Comparison of ENCODE assay signal across 9 cellular contexts in the genomic region with DNA sequence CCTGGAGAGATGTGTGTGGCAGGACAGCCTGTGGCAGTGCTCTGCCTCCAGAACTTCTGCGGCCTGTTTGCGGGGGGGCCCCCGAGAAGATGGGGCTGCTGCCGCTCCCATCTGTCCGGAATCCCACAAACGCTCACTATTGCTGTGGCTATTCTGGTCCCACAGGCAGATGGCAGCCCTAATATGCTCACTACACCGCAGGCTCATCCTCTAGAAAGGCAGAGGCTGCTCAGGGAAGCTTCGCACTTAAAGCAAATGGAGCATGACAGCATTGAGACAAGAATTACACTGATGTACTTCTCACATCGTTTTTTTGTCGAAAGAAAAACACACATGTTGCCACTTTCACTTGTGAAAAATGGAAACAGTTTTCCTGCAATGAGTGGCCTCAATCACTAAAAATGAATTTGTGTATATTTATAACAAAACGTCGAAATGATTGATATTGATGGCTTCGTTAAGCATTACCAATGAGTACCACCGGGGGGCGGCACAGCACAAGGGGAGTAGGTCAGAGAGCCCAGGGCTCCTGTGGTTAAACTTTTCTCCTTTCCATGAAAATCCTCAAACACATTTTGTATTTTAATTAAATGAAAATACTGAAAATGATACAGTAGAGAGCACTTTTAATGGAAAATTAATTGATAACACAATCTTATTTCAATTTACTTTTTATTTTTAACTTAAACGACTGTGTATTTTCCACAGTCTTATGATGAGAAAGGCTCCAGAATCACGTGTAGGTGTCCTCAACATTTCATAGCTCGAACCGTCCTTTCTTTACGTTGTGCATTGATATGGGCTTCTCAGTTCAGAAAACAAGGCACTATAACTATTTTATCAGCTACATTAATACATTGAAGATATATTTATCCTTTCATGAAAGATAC.
DNase-seq lines count a peak whose midpoint lies in the region; ATAC-seq, FAIRE-seq and TF ChIP-seq lines count a peak whose summit lies in the region.
"Had no signal": no experiment of that assay in that cellular context is flagged by ENCODE, and none has a peak within 500 bp of the region (broad histone marks: within the 10 kb centered on the region; RNA-seq: fewer than 3 reads in every experiment).

No MANE protein-coding gene starts in this region.

- H3K36me3 ChIP-seq in HAP-1 (replicated peaks): no peaks in the 10 kb centered on the region
- H3K36me3 ChIP-seq in astrocyte (ENCODE audit: insufficient read depth, low read length): no peaks in the 10 kb centered on the region
- no peaks in the 10 kb centered on the region for H3K36me3 ChIP-seq in hepatocyte (replicated peaks; ENCODE audit: insufficient read depth, low read depth)
- H3K36me3 ChIP-seq in spleen: no peaks in the 10 kb centered on the region

- FAIRE-seq in astrocyte (lab: Jason Lieb, UNC): no peak

- H2AFZ ChIP-seq in astrocyte (ENCODE audit: low read depth, low read length) (no peak overlapping the region), hepatocyte (no peak overlapping the region)

- POLR2A ChIA-PET in CD4-positive, alpha-beta T cell (lab: Charles Lee): no interaction called here

- H3K27ac Mint-ChIP-seq in CD4-positive, alpha-beta T cell: no peak overlapping the region
- H3K27ac Mint-ChIP-seq in astrocyte (ENCODE audit: unreplicated experiment): no peak overlapping the region
- H3K27ac Mint-ChIP-seq: naive B cell had no signal

- H3K4me1 ChIP-seq in HAP-1 (no peaks in the 10 kb centered on the region), astrocyte (ENCODE audit: insufficient read depth, low read length) (no peaks in the 10 kb centered on the region), hepatocyte (ENCODE audit: insufficient read depth) (no peaks in the 10 kb centered on the region), spleen (no peaks in the 10 kb centered on the region)

- CTCF ChIA-PET in CD4-positive, alpha-beta T cell (lab: Charles Lee): no interaction called here

- peak in 1 of 10 experiments; percentile 12 for DNase-seq in CD4-positive, alpha-beta T cell
- DNase-seq in HAP-1 (ENCODE audit: low spot score in 2 of 2) (peak; percentile 43 to 86), NCI-H748 (lab: John Stamatoyannopoulos, UW; ENCODE audit: unreplicated experiment) (peak; percentile 51), astrocyte (ENCODE audit: low read depth) (no peak), hepatocyte (ENCODE audit: low spot score) (peak; percentile 77), spleen (peak; percentile 75)
- DNase-seq: naive B cell had no signal

- no peaks in the 10 kb centered on the region for H3K9me3 ChIP-seq in CD4-positive, alpha-beta T cell (ENCODE audit: control insufficient read depth, low read length)
- H3K9me3 ChIP-seq in HAP-1: no peaks in the 10 kb centered on the region
- H3K9me3 ChIP-seq in astrocyte (ENCODE audit: insufficient read depth, low read depth, low read length): no peaks in the 10 kb centered on the region
- H3K9me3 ChIP-seq in hepatocyte (ENCODE audit: low read depth): no peaks in the 10 kb centered on the region
- no peaks in the 10 kb centered on the region for H3K9me3 ChIP-seq in spleen

- 53% methylated on average over 20 of the region's 20 CpGs for WGBS in hepatocyte (ENCODE audit: low lambda C conversion rate, missing lambda C conversion rate)
- 30 to 51% (median 47%) methylated on average over 14 to 20 of the region's 20 CpGs for WGBS in spleen, 5 donors

- no peaks in the 10 kb centered on the region for H4K20me1 ChIP-seq in astrocyte (ENCODE audit: insufficient read depth, low read length)
- no peaks in the 10 kb centered on the region for H4K20me1 ChIP-seq in hepatocyte (ENCODE audit: insufficient read depth, poor library complexity, severe bottlenecking)

- no peak overlapping the region for H3K4me3 Mint-ChIP-seq in CD4-positive, alpha-beta T cell
- no peak overlapping the region for H3K4me3 Mint-ChIP-seq in astrocyte (ENCODE audit: unreplicated experiment)
- H3K4me3 Mint-ChIP-seq: naive B cell had no signal

- TF ChIP-seq POLR2A in spleen (IDR thresholded peaks at IDR 0.05): no peak

- intact Hi-C loops in CD4-positive, alpha-beta T cell (cut with DNase I, micrococcal nuclease): no loop called here
- intact Hi-C loops in spleen (cut with DNase I; ENCODE audit: low total_unique reads): loop anchor here (2.0 kb wide), 1 partner anchor 287 kb away; no protein-coding TSS in a partner anchor

- ATAC-seq in CD4-positive, alpha-beta T cell (ENCODE audit: poor library complexity): no peak
- no peak for ATAC-seq in GM21526 (IDR thresholded peaks at IDR 0.05; ENCODE audit: low FRiP score, unreplicated experiment)
- no peak for ATAC-seq in HG02642 (IDR thresholded peaks at IDR 0.05; ENCODE audit: poor library complexity, unreplicated experiment)

- TF ChIP-seq CTCF in CD4-positive, alpha-beta T cell (IDR thresholded peaks at IDR 0.05): peak; percentile 31
- TF ChIP-seq CTCF in astrocyte (IDR thresholded peaks at IDR 0.05; ENCODE audit: insufficient read depth, low read depth, low read length) (peak; percentile 88), hepatocyte (IDR thresholded peaks at IDR 0.05; ENCODE audit: poor library complexity) (peak; percentile 92), spleen (IDR thresholded peaks at IDR 0.05 in 8 of 11, conservative IDR thresholded peaks at IDR 0.05 in 3 of 11) (peak in 10 of 11 experiments; percentile 50 to 81 (median 72))

- H3K4me1 Mint-ChIP-seq in CD4-positive, alpha-beta T cell (ENCODE audit: low read depth): no peaks in the 10 kb centered on the region
- H3K4me1 Mint-ChIP-seq in astrocyte (ENCODE audit: low read depth, unreplicated experiment): peaks cover 10% of the 10 kb centered on the region

- peaks cover 17% of the 10 kb centered on the region for H3K27me3 Mint-ChIP-seq in CD4-positive, alpha-beta T cell
- peaks cover 23% of the 10 kb centered on the region for H3K27me3 Mint-ChIP-seq in astrocyte (ENCODE audit: low read depth, unreplicated experiment)

- no peak overlapping the region for H3K9ac ChIP-seq in astrocyte (ENCODE audit: low read length)

- H3K4me2 ChIP-seq in astrocyte (ENCODE audit: low read length) (no peak overlapping the region), hepatocyte (no peak overlapping the region)

- in situ Hi-C loops in HAP-1 (cut with MboI; ENCODE audit: low sequenced_read_pairs): loop anchor here (25.0 kb wide), 1 partner anchor 945 kb away; no protein-coding TSS in a partner anchor

- H3K36me3 Mint-ChIP-seq in CD4-positive, alpha-beta T cell (ENCODE audit: low read depth): no peaks in the 10 kb centered on the region
- H3K36me3 Mint-ChIP-seq in astrocyte (ENCODE audit: low read depth, unreplicated experiment): no peaks in the 10 kb centered on the region
- H3K36me3 Mint-ChIP-seq: naive B cell had no signal

- H3K27ac ChIP-seq in CD4-positive, alpha-beta T cell (ENCODE audit: low read depth, low read length): no peak overlapping the region
- H3K27ac ChIP-seq in astrocyte (ENCODE audit: low read depth, low read length) (no peak overlapping the region), hepatocyte (no peak overlapping the region), spleen (no peak overlapping the region)

- no peaks in the 10 kb centered on the region for H3K27me3 ChIP-seq in CD4-positive, alpha-beta T cell (ENCODE audit: control insufficient read depth, insufficient read depth, low read length)
- H3K27me3 ChIP-seq in HAP-1 (ENCODE audit: low read depth) (0 out of 2 replicates have a peak, but pooled peaks cover 2% of the 10 kb centered on the region), astrocyte (ENCODE audit: insufficient read depth, low read length) (peaks cover 3% of the 10 kb centered on the region), hepatocyte (no peaks in the 10 kb centered on the region), spleen (replicated peaks in 1 of 7) (peaks cover 0 to 58% (median 0%) of the 10 kb centered on the region in 7 donors)

- H3K9me2 ChIP-seq in hepatocyte (replicated peaks; ENCODE audit: insufficient read depth): no peaks in the 10 kb centered on the region

- H3K79me2 ChIP-seq in astrocyte (ENCODE audit: insufficient read depth, low read length): no peaks in the 10 kb centered on the region
- no peaks in the 10 kb centered on the region for H3K79me2 ChIP-seq in hepatocyte

- H3K4me3 ChIP-seq in HAP-1 (no peak overlapping the region), astrocyte (ENCODE audit: insufficient read depth, low read depth, low read length) (no peak overlapping the region), hepatocyte (no peak overlapping the region), spleen (no peak overlapping the region)

- H3K9me3 Mint-ChIP-seq in CD4-positive, alpha-beta T cell: no peaks in the 10 kb centered on the region
- peaks cover 3% of the 10 kb centered on the region for H3K9me3 Mint-ChIP-seq in astrocyte (ENCODE audit: unreplicated experiment)

Comparison
In these comparisons a context has a peak if more than half of its experiments do, and no peak if none do; other contexts are left out.
1. CTCF ChIP-seq: peak in every context shown above with its lines; median percentile 92 in hepatocyte; 88 in astrocyte; 72 in spleen; 31 in CD4-positive, alpha-beta T cell.